Comparison of ENCODE assay signal across 8 cellular contexts in genomic region chr4:41692717-41693345, GRCh38. TPM values are rescaled to one million over a fixed set of nuclear protein-coding genes. Genes with fewer than 3 reads are reported as not detected.
DNase-seq lines count a peak whose midpoint lies in the region; ATAC-seq, FAIRE-seq and TF ChIP-seq lines count a peak whose summit lies in the region.

No MANE protein-coding gene starts in this region.

- TF ChIP-seq CTCF in fibroblast of villous mesenchyme (IDR thresholded peaks at IDR 0.05; ENCODE audit: insufficient read depth, low read depth, low read length) (peak; percentile 89), ovary (IDR thresholded peaks at IDR 0.05) (peak in 2 of 3 donors; percentile 25 to 33)

- H3K4me3 ChIP-seq in fibroblast of villous mesenchyme (ENCODE audit: low read depth, low read length) (no peak overlapping the region), ovary (no peak overlapping the region)

- H3K9me3 ChIP-seq in ovary: no peaks in the 10 kb centered on the region

- peak; percentile 80 for ATAC-seq in HG03066 (IDR thresholded peaks at IDR 0.05; ENCODE audit: low read depth, unreplicated experiment)

- WGBS in ovary, 3 donors: 38 to 50% (median 48%) methylated on average over 12 of the region's 12 CpGs

- no peaks in the 10 kb centered on the region for H3K4me1 ChIP-seq in ovary (ENCODE audit: insufficient read depth)

- DNase-seq in AG08396 (ENCODE audit: low spot score) (peak; percentile 67), GM18507 (ENCODE audit: extremely low spot score, insufficient read length, low read depth) (peak; percentile 5), NCI-H345 treated with DMSO at 0.1 percent for 48 hours (lab: John Stamatoyannopoulos, UW; ENCODE audit: unreplicated experiment) (peak; percentile 52), fibroblast of villous mesenchyme (ENCODE audit: low read depth) (peak; percentile 61), ovary (peak in 4 of 5 donors; percentile 10 to 66 (median 32)), middle frontal gyrus (ENCODE audit: extremely low spot score, low spot score) (no peak)
- DNase-seq in activated CD8-positive, alpha-beta memory T cell treated with anti-CD3 and anti-CD28 coated beads, Interleukin-2, amount 50 U/mL, for 4 hours: peak; percentile 14

- peak; percentile 80 for FAIRE-seq in GM18507 (lab: Jason Lieb, UNC)

- no peak for TF ChIP-seq EP300 in ovary (IDR thresholded peaks at IDR 0.05)

- H3K27me3 ChIP-seq in ovary: no peaks in the 10 kb centered on the region

- no peak for TF ChIP-seq POLR2A in ovary (IDR thresholded peaks at IDR 0.05)

- no peak overlapping the region for H3K27ac ChIP-seq in ovary

- intact Hi-C loops in ovary (cut with DNase I): loop anchor here in 2 of 4 donors (5.0 to 10.0 kb wide), 2 partner anchors 189 to 192 kb away; no protein-coding TSS in a partner anchor

- no peaks in the 10 kb centered on the region for H3K36me3 ChIP-seq in ovary

RNA-seq across cellular contexts. Expression of gene PHOX2B, which starts 55.7 kb away (rescaled TPM):
- total RNA-seq in fibroblast of villous mesenchyme: not detected in 2 replicates
- not detected for total RNA-seq in ovary
- not detected for polyA plus RNA-seq in ovary
